19 cellular contexts compared by ENCODE assay signal in genomic region chr1:209580577-209580976, GRCh38. TPM values are rescaled to one million over a fixed set of nuclear protein-coding genes. Genes with fewer than 3 reads are reported as not detected.
A peak's percentile ranks its signal among the peaks of the same experiment; 100 is the strongest.
DNase-seq lines count a peak whose midpoint lies in the region; ATAC-seq and TF ChIP-seq lines count a peak whose summit lies in the region.
"Had no signal": no experiment of that assay in that cellular context is flagged by ENCODE, and none has a peak within 500 bp of the region (broad histone marks: within the 10 kb centered on the region; RNA-seq: fewer than 3 reads in every experiment).

No MANE protein-coding gene starts in this region.

- TF ChIP-seq CTCF in OCI-LY3 (IDR thresholded peaks at IDR 0.05; ENCODE audit: low read depth, low read length) (no peak), osteoblast (IDR thresholded peaks at IDR 0.05; ENCODE audit: extremely low read depth, low read depth, low read length) (no peak)

- DNase-seq in CD1c-positive myeloid dendritic cell (ENCODE audit: extremely low spot score) (peak; percentile 8), GM23248 (peak; percentile 31), osteoblast (ENCODE audit: insufficient read length, low spot score, missing footprints) (peak; percentile 78), activated gamma-delta T cell treated with Interleukin-2 at 50 U/mL for 16 hours (no peak)
- DNase-seq: AML-193; CD4-positive, alpha-beta memory T cell; DMS153; DMS79; H9; Kasumi-1; KG1 had no signal

- H3K27ac ChIP-seq in GM23248 (no peak overlapping the region), OCI-LY3 (ENCODE audit: low read length) (no peak overlapping the region), osteoblast (ENCODE audit: low read depth, low read length) (no peak overlapping the region)
- H3K27ac ChIP-seq: 22Rv1, A549, C4-2B had no signal

- H3K9me3 ChIP-seq in GM23248 (ENCODE audit: low read depth) (no peaks in the 10 kb centered on the region), OCI-LY3 (ENCODE audit: insufficient read depth, low read length) (no peaks in the 10 kb centered on the region), osteoblast (ENCODE audit: low read depth, low read length) (no peaks in the 10 kb centered on the region)
- H3K9me3 ChIP-seq: A549 had no signal

- H3F3A ChIP-seq in GM23248 (ENCODE audit: insufficient read depth): no peaks in the 10 kb centered on the region; the same call in 1 of the 2 replicates

- H2AFZ ChIP-seq in GM23248 (no peak overlapping the region), OCI-LY3 (ENCODE audit: low read depth, low read length) (no peak overlapping the region), osteoblast (ENCODE audit: low read length) (no peak overlapping the region)

- ATAC-seq in HG03280 (IDR thresholded peaks at IDR 0.05; ENCODE audit: unreplicated experiment) (no peak), GM19395 (IDR thresholded peaks at IDR 0.05; ENCODE audit: unreplicated experiment) (no peak)
- ATAC-seq: A549, HepG2 had no signal

- WGBS in GM23248 (ENCODE audit: low coverage in 1 of 2, low lambda C conversion rate in 2 of 2, missing lambda C conversion rate in 2 of 2), 2 experiments: 53 to 58% methylated on average over 2 of the region's 2 CpGs

- H3K9me2 ChIP-seq in GM23248 (ENCODE audit: insufficient read depth): no peaks in the 10 kb centered on the region

- peaks cover 21% of the 10 kb centered on the region for H3K27me3 ChIP-seq in GM23248 (replicated peaks; ENCODE audit: insufficient read depth)
- peaks cover 77% of the 10 kb centered on the region for H3K27me3 ChIP-seq in OCI-LY3 (ENCODE audit: low read depth, low read length)
- peaks cover 12% of the 10 kb centered on the region for H3K27me3 ChIP-seq in osteoblast (ENCODE audit: insufficient read depth, low read length)

- H3K4me2 ChIP-seq in GM23248 (ENCODE audit: unreplicated experiment) (no peak overlapping the region), OCI-LY3 (ENCODE audit: low read length) (peak overlapping the region; percentile 43), osteoblast (ENCODE audit: insufficient read depth, low read length) (no peak overlapping the region)
- H3K4me2 ChIP-seq: A549 had no signal

- no peak overlapping the region for H3K9ac ChIP-seq in GM23248
- no peak overlapping the region for H3K9ac ChIP-seq in OCI-LY3 (ENCODE audit: low read length)

- no peaks in the 10 kb centered on the region for H4K20me1 ChIP-seq in GM23248 (ENCODE audit: insufficient read depth)
- H4K20me1 ChIP-seq in OCI-LY3 (ENCODE audit: insufficient read depth, low read length): no peaks in the 10 kb centered on the region
- no peaks in the 10 kb centered on the region for H4K20me1 ChIP-seq in osteoblast (ENCODE audit: insufficient read depth, low read length)

- no peaks in the 10 kb centered on the region for H3K79me2 ChIP-seq in GM23248 (ENCODE audit: insufficient read depth)
- H3K79me2 ChIP-seq in OCI-LY3 (ENCODE audit: low read length): no peaks in the 10 kb centered on the region
- H3K79me2 ChIP-seq in osteoblast (ENCODE audit: insufficient read depth, low read length): no peaks in the 10 kb centered on the region

- in situ Hi-C loops in GM23248 (cut with MboI): loop anchor here (25.0 kb wide), 1 partner anchor 407 kb away; no protein-coding TSS in a partner anchor

- H3K4me3 ChIP-seq in GM23248 (no peak overlapping the region), OCI-LY3 (ENCODE audit: low read length) (no peak overlapping the region), osteoblast (ENCODE audit: insufficient read depth, low read length) (no peak overlapping the region)
- H3K4me3 ChIP-seq: A549 had no signal

- H3K36me3 ChIP-seq in GM23248 (ENCODE audit: low read depth) (no peaks in the 10 kb centered on the region), OCI-LY3 (replicated peaks; ENCODE audit: low read depth, low read length) (no peaks in the 10 kb centered on the region), osteoblast (ENCODE audit: insufficient read depth, low read length) (no peaks in the 10 kb centered on the region)

- peaks cover 8% of the 10 kb centered on the region; the same call in 1 of the 2 replicates for H3K4me1 ChIP-seq in GM23248 (ENCODE audit: insufficient read depth)
- H3K4me1 ChIP-seq in OCI-LY3 (ENCODE audit: low read length): peaks cover 12% of the 10 kb centered on the region
- H3K4me1 ChIP-seq in osteoblast (ENCODE audit: insufficient read depth, low read length): peaks cover 20% of the 10 kb centered on the region
- H3K4me1 ChIP-seq: A549 had no signal

RNA-seq across cellular contexts. Expression of gene CAMK1G, which starts 2.9 kb away (rescaled TPM):
- total RNA-seq in GM23248 (2014; rRNA removed; shearing (Covaris generic)): 0.11 TPM in 1 of 2 replicates, not detected in the other
- polyA plus RNA-seq in GM23248 (2016; fragmentation: Nextera tagmentation; extraction: Ambion mirVana): 0.24 TPM in 1 of 2 replicates, not detected in the other
- total RNA-seq in osteoblast: under 0.01 and 0.72 TPM in 2 replicates
- total RNA-seq: CD4-positive, alpha-beta memory T cell; Daoy; HepG2 had no signal
- polyA plus RNA-seq: CD4-positive, alpha-beta memory T cell; HepG2 had no signal
